ENCODE assay signal across 7 cellular contexts in the genomic region with DNA sequence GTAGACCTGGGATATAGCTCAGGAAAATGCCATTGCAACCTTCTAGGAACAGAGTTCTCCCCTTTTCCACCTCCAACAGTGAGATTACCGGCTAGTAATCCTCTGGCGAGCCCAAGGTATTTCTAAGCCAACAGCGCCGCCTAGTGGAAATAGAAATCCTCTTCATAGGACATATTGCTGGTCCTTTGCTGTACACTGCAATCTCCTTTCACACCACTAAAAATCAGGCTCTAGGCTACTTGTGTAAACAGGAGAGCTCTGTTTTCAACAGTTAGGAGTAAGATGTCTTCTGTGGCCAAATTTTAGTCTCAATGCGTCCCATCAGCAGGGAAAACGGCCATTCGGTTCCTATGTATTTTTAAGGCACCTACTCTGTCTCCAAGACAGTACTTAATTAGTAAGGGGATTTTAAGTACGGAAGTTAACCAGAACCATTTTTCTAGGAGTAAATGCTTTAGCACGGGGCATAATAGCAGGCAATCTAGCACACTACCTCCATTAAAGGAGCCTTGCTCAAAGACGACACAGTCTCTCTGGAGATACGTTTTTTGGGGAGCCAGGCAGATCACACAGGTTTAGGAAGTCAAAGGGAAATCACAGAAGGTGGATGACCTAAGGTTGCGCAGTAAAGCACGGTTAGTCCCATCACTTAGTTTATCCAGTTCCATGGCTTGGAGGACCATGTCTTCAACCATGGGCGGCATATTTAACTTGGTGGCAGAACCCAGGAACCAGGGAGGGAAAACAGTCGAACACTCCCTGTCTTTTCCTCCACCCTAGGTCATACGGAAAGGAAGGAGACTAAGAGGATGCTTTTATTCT. TPM values are rescaled to one million over a fixed set of nuclear protein-coding genes. Genes with fewer than 3 reads are reported as not detected.
DNase-seq lines count a peak whose midpoint lies in the region; ATAC-seq and TF ChIP-seq lines count a peak whose summit lies in the region.

No MANE protein-coding gene starts in this region.

- intact Hi-C loops in heart right ventricle (cut with DNase I): loop anchor here in 8 of 10 donors (1.0 to 10.0 kb wide), 6 partner anchors 176 to 335 kb away; no protein-coding TSS in a partner anchor

- H3K9me3 ChIP-seq in SU-DHL-6 (ENCODE audit: insufficient read depth, low read length) (no peaks in the 10 kb centered on the region), heart right ventricle (no peaks in the 10 kb centered on the region)

- no peaks in the 10 kb centered on the region for H3K27me3 Mint-ChIP-seq in activated naive CD8-positive, alpha-beta T cell treated with anti-CD3 and anti-CD28 coated beads for 36 hours

- no peak overlapping the region for H3K9ac ChIP-seq in SU-DHL-6 (ENCODE audit: low read length)

- H3K9me2 ChIP-seq in SU-DHL-6 (replicated peaks; ENCODE audit: insufficient read depth, low read length): no peaks in the 10 kb centered on the region

- peaks cover 14% of the 10 kb centered on the region for H3K36me3 Mint-ChIP-seq in activated naive CD8-positive, alpha-beta T cell treated with anti-CD3 and anti-CD28 coated beads for 36 hours

- no peak overlapping the region for H2AFZ ChIP-seq in SU-DHL-6 (ENCODE audit: low read depth, low read length, severe bottlenecking)

- no peaks in the 10 kb centered on the region for H3F3A ChIP-seq in SU-DHL-6 (ENCODE audit: insufficient read depth)

- no peaks in the 10 kb centered on the region for H3K4me1 Mint-ChIP-seq in activated naive CD8-positive, alpha-beta T cell treated with anti-CD3 and anti-CD28 coated beads for 36 hours

- 64 to 67% methylated on average over 16 of the region's 16 CpGs for WGBS in heart right ventricle, 2 donors

- DNase-seq in NCI-H1105 treated with DMSO at 0.1 percent for 48 hours (lab: John Stamatoyannopoulos, UW): peak; percentile 88
- DNase-seq in activated naive CD8-positive, alpha-beta T cell treated with anti-CD3 and anti-CD28 coated beads for 36 hours: peak; percentile 64
- peak in 1 of 2 donors; percentile 86 for DNase-seq in heart right ventricle
- DNase-seq in retina: peak; percentile 65

- H3K79me2 ChIP-seq in SU-DHL-6 (ENCODE audit: insufficient read depth, low read length): no peaks in the 10 kb centered on the region

- peaks cover 3 to 38% (median 17%) of the 10 kb centered on the region in 9 donors for H3K4me1 ChIP-seq in heart right ventricle

- H3K36me3 ChIP-seq in SU-DHL-6 (ENCODE audit: low read length) (no peaks in the 10 kb centered on the region), heart right ventricle (no peaks in the 10 kb centered on the region)

- H4K20me1 ChIP-seq in SU-DHL-6 (ENCODE audit: low read depth, low read length): no peaks in the 10 kb centered on the region

- ATAC-seq in GM18498 (IDR thresholded peaks at IDR 0.05; ENCODE audit: unreplicated experiment) (peak; percentile 99), HG02798 (IDR thresholded peaks at IDR 0.05; ENCODE audit: poor library complexity, unreplicated experiment) (peak; percentile 93), heart right ventricle (peak; percentile 94 to 99 (median 96))

- TF ChIP-seq CTCF in SU-DHL-6 (IDR thresholded peaks at IDR 0.05; ENCODE audit: insufficient read depth, low read length, poor library complexity, severe bottlenecking) (peak; percentile 71), heart right ventricle (IDR thresholded peaks at IDR 0.05) (peak; percentile 73 to 87 (median 82))

- no peak overlapping the region for H3K27ac Mint-ChIP-seq in activated naive CD8-positive, alpha-beta T cell treated with anti-CD3 and anti-CD28 coated beads for 36 hours

- H3K4me2 ChIP-seq in SU-DHL-6 (ENCODE audit: low read depth, low read length, poor library complexity, severe bottlenecking): no peak overlapping the region

- peaks cover 6% of the 10 kb centered on the region for H3K9me3 Mint-ChIP-seq in activated naive CD8-positive, alpha-beta T cell treated with anti-CD3 and anti-CD28 coated beads for 36 hours

- H3K4me3 ChIP-seq in SU-DHL-6 (ENCODE audit: insufficient read depth, low read length, poor library complexity, severe bottlenecking) (no peak overlapping the region), heart right ventricle (no peak overlapping the region)

- H3K27ac ChIP-seq in SU-DHL-6 (ENCODE audit: low read depth, low read length): no peak overlapping the region
- H3K27ac ChIP-seq in heart right ventricle: no peak overlapping the region

- H3K27me3 ChIP-seq in SU-DHL-6 (ENCODE audit: low read length) (no peaks in the 10 kb centered on the region), heart right ventricle (no peaks in the 10 kb centered on the region)

- no peak overlapping the region for H3K4me3 Mint-ChIP-seq in activated naive CD8-positive, alpha-beta T cell treated with anti-CD3 and anti-CD28 coated beads for 36 hours

RNA-seq across cellular contexts. Expression of a gene that starts 43.8 kb away (rescaled TPM):
- total RNA-seq in activated naive CD8-positive, alpha-beta T cell treated with anti-CD3 and anti-CD28 coated beads for 36 hours: 1 to 10 TPM; 6.4 to 6.7 TPM
- 10 to 100 TPM; 40.8 to 66.4 (median 51.8) TPM for total RNA-seq in heart right ventricle
- 10 to 100 TPM in 1 of 2 donors, 1 to 10 TPM in 1; 8.7 to 12.7 TPM for polyA plus RNA-seq in heart right ventricle

Comparison
In these comparisons a context has a peak if more than half of its experiments do, and no peak if none do; other contexts are left out.
1. RNA of a gene that starts 43.8 kb away (total RNA-seq): 40.8 to 66.4 TPM in heart right ventricle; 6.4 to 6.7 TPM in activated naive CD8-positive, alpha-beta T cell treated with anti-CD3 and anti-CD28 coated beads for 36 hours; every median in the first group is over 4 times any median in the second.
2. Peak in every context shown above with its lines, with median percentiles within 50 percentile points of each other: ATAC-seq.